ENCODE assay signal across 25 cellular contexts in the genomic region with DNA sequence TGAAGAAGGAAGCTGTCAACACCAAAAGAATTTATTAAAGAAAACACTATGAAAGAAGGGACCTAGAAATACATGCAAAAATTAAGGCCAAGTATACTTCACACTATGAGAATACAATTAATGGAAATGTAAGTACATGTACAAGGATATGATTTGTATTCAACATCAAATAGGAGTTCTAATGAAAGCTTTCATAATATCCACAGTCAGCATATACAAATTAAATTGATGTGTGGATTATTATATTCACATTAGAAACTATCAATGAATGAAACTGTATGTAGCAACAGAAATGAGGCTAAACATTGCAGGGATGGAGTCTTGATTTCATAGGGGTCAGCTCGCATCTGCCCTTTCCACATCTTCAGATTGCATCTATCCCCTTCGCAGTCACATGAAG.
DNase-seq lines count a peak whose midpoint lies in the region; ATAC-seq, FAIRE-seq and TF ChIP-seq lines count a peak whose summit lies in the region.
"Had no signal": no experiment of that assay in that cellular context is flagged by ENCODE, and none has a peak within 500 bp of the region (broad histone marks: within the 10 kb centered on the region; RNA-seq: fewer than 3 reads in every experiment).

No MANE protein-coding gene starts in this region.

- TF ChIP-seq POLR2A in HepG2 (IDR thresholded peaks at IDR 0.05; ENCODE audit: insufficient read depth in 1 of 2, low read depth in 2 of 2, low read length in 2 of 2): no peak
- TF ChIP-seq POLR2A in right lobe of liver (IDR thresholded peaks at IDR 0.05): no peak
- no peak for TF ChIP-seq POLR2A in K562 (conservative IDR thresholded peaks at IDR 0.05)

- TF ChIP-seq CTCF in HepG2 (CRISPR knock-in tag; IDR thresholded peaks at IDR 0.05) (no peak), right lobe of liver (IDR thresholded peaks at IDR 0.05) (no peak), K562 (IDR thresholded peaks at IDR 0.05 in 2 of 3, conservative IDR thresholded peaks at IDR 0.05 in 1 of 3; ENCODE audit: insufficient read depth in 2 of 3, low read depth in 1 of 3, low read length in 3 of 3) (no peak)

- POLR2A ChIA-PET in HepG2 (lab: Yijun Ruan, JAX) (no interaction called here), K562 (lab: Yijun Ruan, JAX) (no interaction called here)

- no peaks in the 10 kb centered on the region for H3K36me3 ChIP-seq in HepG2 (replicated peaks in 1 of 2; ENCODE audit: control insufficient read depth in 1 of 2, insufficient read depth in 2 of 2, low read length in 2 of 2)
- no peaks in the 10 kb centered on the region for H3K36me3 ChIP-seq in right lobe of liver
- no peaks in the 10 kb centered on the region for H3K36me3 ChIP-seq in K562 (ENCODE audit: control insufficient read depth, insufficient read depth, low read length)
- H3K36me3 ChIP-seq: BE2C, BLaER1 had no signal

- 38% methylated on average over 2 of the region's 2 CpGs for WGBS in HepG2 (ENCODE audit: low lambda C conversion rate)
- WGBS in right lobe of liver (ENCODE audit: insufficient coverage, low coverage, low lambda C conversion rate, missing lambda C conversion rate): 89% methylated on average over 2 of the region's 2 CpGs
- 0% methylated on average over 2 of the region's 2 CpGs for WGBS in K562 (ENCODE audit: insufficient coverage, low coverage, missing lambda C conversion rate)

- H4K20me1 ChIP-seq in HepG2 (ENCODE audit: insufficient read depth, low read length): no peaks in the 10 kb centered on the region
- H4K20me1 ChIP-seq in K562 (replicated peaks; ENCODE audit: control insufficient read depth, insufficient read depth, low read length): no peaks in the 10 kb centered on the region
- H4K20me1 ChIP-seq: BLaER1 had no signal

- FAIRE-seq in HepG2 (lab: Jason Lieb, UNC) (no peak), K562 (lab: Jason Lieb, UNC) (no peak), RCC 7860 (lab: Jason Lieb, UNC) (no peak)
- FAIRE-seq: GM12878, GM12892, GM18507 had no signal

- no peaks in the 10 kb centered on the region; a peak in 1 of 5 replicates for H3K27me3 ChIP-seq in HepG2 (ENCODE audit: control insufficient read depth in 1 of 2, insufficient read depth in 2 of 2, low read length in 2 of 2)
- no peaks in the 10 kb centered on the region for H3K27me3 ChIP-seq in right lobe of liver
- H3K27me3 ChIP-seq in K562 (ENCODE audit: control insufficient read depth in 2 of 2, insufficient read depth in 2 of 2, low read length in 2 of 2): no peaks in the 10 kb centered on the region
- H3K27me3 ChIP-seq: BE2C, BLaER1 had no signal

- H3K4me2 ChIP-seq in HepG2 (ENCODE audit: low read depth, low read length) (no peak overlapping the region), K562 (ENCODE audit: insufficient read depth, low read length) (no peak overlapping the region)
- H3K4me2 ChIP-seq: BLaER1 had no signal

- intact Hi-C loops in HepG2 (cut with micrococcal nuclease; ENCODE audit: unreplicated experiment) (no loop called here), right lobe of liver (cut with DNase I) (no loop called here), K562 (cut with micrococcal nuclease) (no loop called here)

- H3K9ac ChIP-seq in HepG2 (ENCODE audit: insufficient read depth, low read depth, low read length) (no peak overlapping the region), K562 (ENCODE audit: insufficient read depth in 1 of 2, low read depth in 2 of 2, low read length in 2 of 2) (no peak overlapping the region)
- H3K9ac ChIP-seq: BLaER1 had no signal

- no peaks in the 10 kb centered on the region for H3K9me1 ChIP-seq in K562 (ENCODE audit: control insufficient read depth, insufficient read depth, low read length)

- ATAC-seq in HepG2: no peak
- ATAC-seq in right lobe of liver: no peak
- ATAC-seq in K562: no peak
- ATAC-seq: GM12878 had no signal

- TF ChIP-seq RAD21 in HepG2 (CRISPR knock-in tag; IDR thresholded peaks at IDR 0.05): no peak
- TF ChIP-seq RAD21 in K562 (CRISPR knock-in tag; conservative IDR thresholded peaks at IDR 0.05 in 1 of 2, IDR thresholded peaks at IDR 0.05 in 1 of 2): no peak

- in situ Hi-C loops in HepG2 (cut with HindIII; ENCODE audit: extremely low pct_ligation_motif_present, low pct_unique_long_range_greater_than_20kb) (no loop called here), K562 (cut with MboI) (no loop called here)

- H3K4me3 ChIP-seq in HepG2 (replicated peaks in 1 of 3; ENCODE audit: insufficient read depth in 1 of 3, low read depth in 2 of 3, low read length in 3 of 3) (no peak overlapping the region), right lobe of liver (no peak overlapping the region), K562 (no peak overlapping the region)
- H3K4me3 ChIP-seq: BLaER1, GM12878 had no signal

- H3K79me2 ChIP-seq in HepG2 (ENCODE audit: insufficient read depth, low read length) (no peaks in the 10 kb centered on the region), K562 (ENCODE audit: control insufficient read depth, insufficient read depth, low read length) (no peaks in the 10 kb centered on the region)

- DNase-seq in HepG2 (ENCODE audit: low spot score): no peak
- no peak for DNase-seq in right lobe of liver
- DNase-seq in K562 (ENCODE audit: extremely low read depth in 1 of 4, low spot score in 3 of 4): no peak
- no peak for DNase-seq in amygdala (lab: John Stamatoyannopoulos, UW)
- DNase-seq in RCC 7860 (ENCODE audit: low spot score): no peak
- DNase-seq: ACHN; BE2C; C1 segment of cervical spinal cord; CD4-positive, alpha-beta memory T cell; CD4-positive, CD25-positive, alpha-beta regulatory T cell; CD8-positive, alpha-beta memory T cell; COR-L47; DMS 273 treated with DMSO at 0.1 percent for 48 hours; DMS153; DMS53; DMS79; DND-41; EL; GDM1 had no signal

- H2AFZ ChIP-seq in HepG2 (ENCODE audit: low read length) (no peak overlapping the region), K562 (ENCODE audit: low read depth, low read length) (no peak overlapping the region)

- H3K27ac ChIP-seq in HepG2 (ENCODE audit: extremely low read length, insufficient read depth, low read length): no peak overlapping the region
- H3K27ac ChIP-seq in right lobe of liver: no peak overlapping the region
- H3K27ac ChIP-seq in K562 (ENCODE audit: extremely low read depth, low read depth, low read length): no peak overlapping the region
- peak overlapping the region; percentile 19 for H3K27ac ChIP-seq in temporal lobe (ENCODE audit: low read depth, low read length)
- H3K27ac ChIP-seq: 22Rv1, BLaER1 had no signal

- H3K4me1 ChIP-seq in HepG2 (ENCODE audit: insufficient read depth, low read length) (no peaks in the 10 kb centered on the region), right lobe of liver (no peaks in the 10 kb centered on the region), K562 (replicated peaks in 1 of 2; ENCODE audit: control insufficient read depth in 2 of 2, insufficient read depth in 2 of 2, low read length in 2 of 2) (no peaks in the 10 kb centered on the region)
- H3K4me1 ChIP-seq: BE2C, BLaER1 had no signal

- no peaks in the 10 kb centered on the region for H3K9me3 ChIP-seq in HepG2 (ENCODE audit: low read length)
- no peaks in the 10 kb centered on the region for H3K9me3 ChIP-seq in right lobe of liver
- no peaks in the 10 kb centered on the region for H3K9me3 ChIP-seq in K562 (replicated peaks; ENCODE audit: control insufficient read depth, insufficient read depth, low read depth, low read length)
- H3K9me3 ChIP-seq: BE2C, BLaER1 had no signal

- CTCF ChIA-PET in HepG2 (lab: Yijun Ruan, JAX; ENCODE audit: low intra/inter-chr PET ratio, low total read pairs): no interaction called here
- CTCF ChIA-PET in K562 (lab: Yijun Ruan, JAX; ENCODE audit: low intra/inter-chr PET ratio): no interaction called here

- TF ChIP-seq EP300 in HepG2 (IDR thresholded peaks at IDR 0.05; ENCODE audit: low read depth in 2 of 2, low read length in 2 of 2) (no peak), HepG2 (CRISPR knock-in tag; IDR thresholded peaks at IDR 0.05; ENCODE audit: borderline replicate concordance) (no peak), K562 (IDR thresholded peaks at IDR 0.05; ENCODE audit: low read length) (no peak)

- BruUV-seq in HepG2 (replicated peaks; lab: Mats Ljungman, UMichigan): no TSS peak
- no TSS peak for BruUV-seq in K562 (replicated peaks; lab: Mats Ljungman, UMichigan)

TF ChIP-seq in HepG2, 621 proteins besides CTCF, POLR2A, EP300 and RAD21:
- peak in 1 of 2 experiments; percentile 50; a peak in 1 of 4 replicates for TF ChIP-seq MAFK (conservative IDR thresholded peaks at IDR 0.05 in 1 of 2, IDR thresholded peaks at IDR 0.05 in 1 of 2; ENCODE audit: low read length in 2 of 2)
- TF ChIP-seq ZNF749 (CRISPR knock-in tag; IDR thresholded peaks at IDR 0.05; ENCODE audit: borderline replicate concordance): no peak
- peak; percentile 27; the same call in 1 of the 2 replicates for TF ChIP-seq MAFF (IDR thresholded peaks at IDR 0.05; ENCODE audit: low read depth, low read length)

TF ChIP-seq in K562, 482 proteins besides CTCF, POLR2A, EP300 and RAD21:
- TF ChIP-seq ZNF316 (IDR thresholded peaks at IDR 0.05): 0 out of 2 replicates have a peak, but pooled peaks have one; percentile 51
- no peak for TF ChIP-seq NCOA4 (IDR thresholded peaks at IDR 0.05; ENCODE audit: partially characterized antibody)
- TF ChIP-seq SIN3B (IDR thresholded peaks at IDR 0.05; ENCODE audit: low read depth): no peak
TF ChIP-seq in K562: peak in this region for 1.

Comparison
In these comparisons a context has a peak if more than half of its experiments do, and no peak if none do; other contexts are left out.
1. Of the 241 proteins assayed by ChIP-seq in both HepG2 and K562: peak only in HepG2: MAFF; only in K562: none; in both: none; in neither: 239; mixed calls (peak in some experiments, not most) for 1.